Comparison of ENCODE assay signal across 8 cellular contexts in genomic region chr2:203328735-203329549, GRCh38. TPM values are rescaled to one million over a fixed set of nuclear protein-coding genes. Genes with fewer than 3 reads are reported as not detected.
DNase-seq lines count a peak whose midpoint lies in the region; ATAC-seq and TF ChIP-seq lines count a peak whose summit lies in the region.

No MANE protein-coding gene starts in this region.

- H3K4ac ChIP-seq in neuronal stem cell (ENCODE audit: low read length) = no peak overlapping the region

- TF ChIP-seq CTCF in OCI-LY1 (IDR thresholded peaks at IDR 0.05; ENCODE audit: low read length) (no peak), tibial nerve (IDR thresholded peaks at IDR 0.05) (no peak)

- TF ChIP-seq POLR2A in GM18951 (IDR thresholded peaks at IDR 0.05; ENCODE audit: extremely low read depth, insufficient read depth, insufficient read length) = peak; percentile 28
- no peak for TF ChIP-seq POLR2A in tibial nerve (IDR thresholded peaks at IDR 0.05)

- peak overlapping the region; percentile 93 for H3K4me3 ChIP-seq in OCI-LY1 (ENCODE audit: low read depth, low read length, poor library complexity, severe bottlenecking)
- peak overlapping the region; percentile 96 to 100 for H3K4me3 ChIP-seq in neuronal stem cell (ENCODE audit: low read length in 2 of 2)
- peak overlapping the region; percentile 93 to 98 (median 96) for H3K4me3 ChIP-seq in tibial nerve

- H3K36me3 ChIP-seq in OCI-LY1 (ENCODE audit: insufficient read depth, low read length) (no peaks in the 10 kb centered on the region), neuronal stem cell (replicated peaks in 1 of 2; ENCODE audit: control insufficient read depth in 2 of 2, insufficient read depth in 2 of 2, low read length in 2 of 2) (peaks cover 0 to 37% of the 10 kb centered on the region in 2 donors), tibial nerve (peaks cover 0 to 2% (median 0%) of the 10 kb centered on the region in 3 donors)

- no peak overlapping the region for H3K27ac ChIP-seq in OCI-LY1 (ENCODE audit: low read depth, low read length, poor library complexity, severe bottlenecking)
- peak overlapping the region; percentile 99 for H3K27ac ChIP-seq in neuronal stem cell (replicated peaks; ENCODE audit: low read length)
- H3K27ac ChIP-seq in tibial nerve = peak overlapping the region; percentile 71 to 92 (median 82)

- peak overlapping the region; percentile 81 for H3K9ac ChIP-seq in OCI-LY1 (ENCODE audit: low read length)
- peak overlapping the region; percentile 90 for H3K9ac ChIP-seq in neuronal stem cell (ENCODE audit: low read depth, low read length, poor library complexity)

- H3K4me1 ChIP-seq in OCI-LY1 (ENCODE audit: insufficient read depth, low read length, severe bottlenecking) (peaks cover 24% of the 10 kb centered on the region), neuronal stem cell (ENCODE audit: control insufficient read depth in 2 of 2, insufficient read depth in 1 of 2, low read depth in 1 of 2, low read length in 2 of 2) (peaks cover 0 to 7% of the 10 kb centered on the region in 2 donors), tibial nerve (peaks cover 0 to 29% (median 16%) of the 10 kb centered on the region in 4 donors)

- H2BK15ac ChIP-seq in neuronal stem cell (ENCODE audit: low read length) = no peak overlapping the region

- H3K4me2 ChIP-seq in OCI-LY1 (ENCODE audit: low read length) = peak overlapping the region; percentile 75
- H3K4me2 ChIP-seq in neuronal stem cell (ENCODE audit: insufficient read depth, low read length, poor library complexity, severe bottlenecking) = peak overlapping the region; percentile 33

- 0 out of 2 replicates have a peak, but pooled peaks cover 8% of the 10 kb centered on the region for H3F3A ChIP-seq in OCI-LY1 (ENCODE audit: insufficient read depth, low read length)

- ATAC-seq in HG03108 (IDR thresholded peaks at IDR 0.05; ENCODE audit: unreplicated experiment) = peak; percentile 48

- no peaks in the 10 kb centered on the region for H4K20me1 ChIP-seq in OCI-LY1 (ENCODE audit: insufficient read depth, low read length)

- H4K8ac ChIP-seq in neuronal stem cell (ENCODE audit: low read depth, low read length) = no peak overlapping the region

- H3K79me2 ChIP-seq in OCI-LY1 (ENCODE audit: insufficient read depth, low read length) = peaks cover 17% of the 10 kb centered on the region; the same call in 1 of the 2 replicates

- H2BK5ac ChIP-seq in neuronal stem cell (ENCODE audit: low read length) = peak overlapping the region; percentile 94

- no CpG with 5 or more reads among the region's 32 CpGs for WGBS in neuronal stem cell (ENCODE audit: extremely low coverage in 2 of 2, insufficient read length in 2 of 2, insufficient replicate concordance in 1 of 2), 2 donors
- 0 to 1% methylated on average over 31 to 32 of the region's 32 CpGs for WGBS in tibial nerve, 2 donors

- TF ChIP-seq EP300 in tibial nerve (IDR thresholded peaks at IDR 0.05) = no peak

- H2AK5ac ChIP-seq in neuronal stem cell (ENCODE audit: low read depth, low read length) = peak overlapping the region; percentile 86

- H3K27me3 ChIP-seq in OCI-LY1 (ENCODE audit: insufficient read depth, low read length) = no peaks in the 10 kb centered on the region
- H3K27me3 ChIP-seq in neuronal stem cell (ENCODE audit: control insufficient read depth in 3 of 3, insufficient read depth in 3 of 3, low read depth in 1 of 3, low read length in 3 of 3) = no peaks in the 10 kb centered on the region
- no peaks in the 10 kb centered on the region for H3K27me3 ChIP-seq in tibial nerve

- no peaks in the 10 kb centered on the region for H3K9me2 ChIP-seq in OCI-LY1 (ENCODE audit: low read depth, low read length)

- H4K91ac ChIP-seq in neuronal stem cell (ENCODE audit: low read depth, low read length, poor library complexity) = peak overlapping the region; percentile 75

- in situ Hi-C loops in GM18951 (cut with MboI; ENCODE audit: low sequenced_read_pairs, unreplicated experiment) = no loop called here

- peak; percentile 76 for DNase-seq in AG20443 (ENCODE audit: low spot score)
- peak; percentile 13 for DNase-seq in activated gamma-delta T cell treated with Interleukin-2 at 50 U/mL for 16 hours
- DNase-seq in foreskin melanocyte = peak; percentile 27
- peak; percentile 59 for DNase-seq in neuronal stem cell (ENCODE audit: low spot score)
- DNase-seq in tibial nerve (ENCODE audit: low spot score in 2 of 2) = no peak

- H2AFZ ChIP-seq in OCI-LY1 (ENCODE audit: low read length) (peak overlapping the region; percentile 82; the same call in 1 of the 2 replicates), neuronal stem cell (ENCODE audit: low read length) (peak overlapping the region; percentile 93)

- H3K9me3 ChIP-seq in OCI-LY1 (ENCODE audit: low read length) = no peaks in the 10 kb centered on the region
- peaks cover 0 to 11% of the 10 kb centered on the region in 2 donors for H3K9me3 ChIP-seq in neuronal stem cell (replicated peaks in 1 of 2; ENCODE audit: control insufficient read depth in 2 of 2, insufficient read depth in 1 of 2, low read depth in 1 of 2, low read length in 2 of 2)
- no peaks in the 10 kb centered on the region for H3K9me3 ChIP-seq in tibial nerve

- no peak overlapping the region for H2BK12ac ChIP-seq in neuronal stem cell (ENCODE audit: low read length)

- peak overlapping the region; percentile 73 for H3K23ac ChIP-seq in neuronal stem cell (ENCODE audit: low read depth, low read length, poor library complexity)

- peaks cover 2% of the 10 kb centered on the region for H3K79me1 ChIP-seq in neuronal stem cell (ENCODE audit: low read depth, low read length)

- H3K18ac ChIP-seq in neuronal stem cell (ENCODE audit: low read length) = peak overlapping the region; percentile 91

- H2BK120ac ChIP-seq in neuronal stem cell (ENCODE audit: low read depth, low read length) = no peak overlapping the region

- H3K14ac ChIP-seq in neuronal stem cell (ENCODE audit: low read length) = peak overlapping the region; percentile 21

RNA-seq across cellular contexts. Expression of gene ABI2, which starts 0.7 kb away (rescaled TPM):
- 163 TPM for polyA plus RNA-seq in neuronal stem cell (2013, experiment 1 of 2)
- polyA plus RNA-seq in neuronal stem cell (2013, experiment 2 of 2) = 168 TPM
- total RNA-seq in tibial nerve = 10 to 100 TPM; 33.3 to 60.7 (median 42.7) TPM

Comparison
In these comparisons a context has a peak if more than half of its experiments do, and no peak if none do; other contexts are left out.
1. DNase-seq: peak in AG20443 (single experiment), activated gamma-delta T cell treated with Interleukin-2 at 50 U/mL for 16 hours (single experiment), foreskin melanocyte (single experiment) and neuronal stem cell (single experiment); none in tibial nerve (0 of 2).
2. Peak in every context shown above with its lines, with median percentiles within 50 percentile points of each other: H3K4me3 ChIP-seq.